8 cellular contexts compared by ENCODE assay signal in genomic region chr1:155070721-155071556, GRCh38. TPM values are rescaled to one million over a fixed set of nuclear protein-coding genes. Genes with fewer than 3 reads are reported as not detected.
DNase-seq lines count a peak whose midpoint lies in the region; ATAC-seq, FAIRE-seq and TF ChIP-seq lines count a peak whose summit lies in the region.

No MANE protein-coding gene starts in this region.

- no peaks in the 10 kb centered on the region for H3K9me3 ChIP-seq in BE2C

- H3K4me1 ChIP-seq in BE2C, result peaks cover 3% of the 10 kb centered on the region; the same call in 1 of the 2 replicates

- no peak for FAIRE-seq in H54 (lab: Jason Lieb, UNC)

- H3K4me3 ChIP-seq in BE2C (ENCODE audit: low read depth, low read length) (peak overlapping the region; percentile 73), NB4 (ENCODE audit: low read depth, low read length) (no peak overlapping the region)

- H3K27ac ChIP-seq in layer of hippocampus (ENCODE audit: low read depth, low read length), result peak overlapping the region; percentile 46

- peak; percentile 45 for TF ChIP-seq CTCF in BE2C (IDR thresholded peaks at IDR 0.05; ENCODE audit: low read depth, low read length)
- no peak for TF ChIP-seq CTCF in NB4 (IDR thresholded peaks at IDR 0.05; ENCODE audit: low read depth, low read length)

- DNase-seq in BE2C (peak; percentile 89), NB4 (ENCODE audit: low read depth) (peak; percentile 71), cerebellum (ENCODE audit: low spot score) (peak; percentile 85), H54 (ENCODE audit: insufficient read length, low spot score) (no peak)
- peak; percentile 50 to 72 (median 64) for DNase-seq in activated CD4-positive, CD25-positive, alpha-beta regulatory T cell (lab: John Stamatoyannopoulos, UW)
- DNase-seq in stimulated activated CD4-positive, alpha-beta T cell treated with anti-CD3 and anti-CD28 coated beads, Interleukin-4, amount 100 ng/mL, for 1 hour, result peak; percentile 78

- H3K36me3 ChIP-seq in BE2C, result no peaks in the 10 kb centered on the region

- H3K27me3 ChIP-seq in BE2C (no peaks in the 10 kb centered on the region), layer of hippocampus (ENCODE audit: control insufficient read depth, insufficient read depth, low read length) (no peaks in the 10 kb centered on the region)

- ATAC-seq in GM19372 (IDR thresholded peaks at IDR 0.05; ENCODE audit: low read depth, unreplicated experiment), result peak; percentile 68

- TF ChIP-seq POLR2A in NB4 (IDR thresholded peaks at IDR 0.05; ENCODE audit: extremely low read depth, insufficient read length) (no peak), H54 (IDR thresholded peaks at IDR 0.05; ENCODE audit: low read depth, low read length) (no peak)

RNA-seq across cellular contexts. Expression of gene EFNA4, which starts 7.4 kb away (rescaled TPM):
- polyA plus RNA-seq in BE2C (2012; ENCODE audit: insufficient read depth, insufficient read length, low read depth), result not detected
- 3.9 TPM for total RNA-seq in cerebellum

RNA-seq across cellular contexts. Expression of gene EFNA3, which starts 7.7 kb away (rescaled TPM):
- polyA plus RNA-seq in BE2C (2012; ENCODE audit: insufficient read depth, insufficient read length, low read depth), result 13.2 TPM
- total RNA-seq in cerebellum, result 7.3 TPM

RNA-seq across cellular contexts. Expression of gene ADAM15, which starts 19.8 kb away (rescaled TPM):
- polyA plus RNA-seq in BE2C (2012; ENCODE audit: insufficient read depth, insufficient read length, low read depth), result 95.5 TPM
- total RNA-seq in cerebellum, result 27.6 TPM

RNA-seq across cellular contexts. Expression of gene DCST1, which starts 37.3 kb away (rescaled TPM):
- polyA plus RNA-seq in BE2C (2012; ENCODE audit: insufficient read depth, insufficient read length, low read depth), result not detected
- not detected for total RNA-seq in cerebellum

RNA-seq across cellular contexts. Expression of gene DCST2, which starts 37.4 kb away (rescaled TPM):
- 0.28 TPM for polyA plus RNA-seq in BE2C (2012; ENCODE audit: insufficient read depth, insufficient read length, low read depth)
- total RNA-seq in cerebellum, result not detected
